Comparison of ENCODE assay signal across 31 cellular contexts in the genomic region with DNA sequence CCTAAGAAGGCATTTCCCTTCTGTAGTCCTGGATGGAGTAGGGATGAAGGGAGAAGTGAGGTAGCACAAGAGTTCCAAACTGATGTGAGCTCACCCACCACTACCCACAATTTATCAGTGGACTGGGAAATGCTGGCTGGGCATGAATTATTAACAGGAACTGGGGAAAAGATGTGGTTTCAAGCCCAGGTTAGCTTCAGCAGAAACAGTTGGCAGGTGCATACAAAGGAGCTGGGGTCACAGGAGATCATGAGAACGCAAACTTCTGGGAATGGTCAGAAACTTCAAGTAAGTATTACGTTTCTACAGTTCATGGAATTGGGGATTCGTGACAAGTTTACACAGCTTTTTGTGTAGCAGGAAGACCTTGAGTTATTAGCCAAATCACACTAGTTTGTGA. TPM values are rescaled to one million over a fixed set of nuclear protein-coding genes. Genes with fewer than 3 reads are reported as not detected.
DNase-seq lines count a peak whose midpoint lies in the region; ATAC-seq and TF ChIP-seq lines count a peak whose summit lies in the region.
"Had no signal": no experiment of that assay in that cellular context is flagged by ENCODE, and none has a peak within 500 bp of the region (broad histone marks: within the 10 kb centered on the region; RNA-seq: fewer than 3 reads in every experiment).

No MANE protein-coding gene starts in this region.

- ATAC-seq in GM19395 (IDR thresholded peaks at IDR 0.05; ENCODE audit: unreplicated experiment) (peak; percentile 40), sciatic nerve (no peak), GM19351 (IDR thresholded peaks at IDR 0.05; ENCODE audit: unreplicated experiment) (no peak)
- no peak for ATAC-seq in naive thymus-derived CD4-positive, alpha-beta T cell
- ATAC-seq: esophagus mucosa; gastroesophageal sphincter; natural killer cell treated with Interleukin-12 subunit alpha and Interleukin-12 subunit beta and Interleukin-15 and Interleukin-18, amount 100 ng/mL, for 72 hours; Panc1; psoas muscle had no signal

- no peaks in the 10 kb centered on the region for H3K27me3 Mint-ChIP-seq in T-helper 1 cell treated with Interleukin-12 subunit alpha and Interleukin-12 subunit beta and Interleukin-4 antibody, amounts not matched to agents 30 μg/mL and 1 μg/mL, for 36 hours (ENCODE audit: low read depth)
- no peaks in the 10 kb centered on the region for H3K27me3 Mint-ChIP-seq in naive thymus-derived CD4-positive, alpha-beta T cell
- H3K27me3 Mint-ChIP-seq: natural killer cell treated with Interleukin-12 subunit alpha and Interleukin-12 subunit beta and Interleukin-15 and Interleukin-18, amount 100 ng/mL, for 72 hours had no signal

- peak; percentile 46; the same call in 1 of the 2 replicates for TF ChIP-seq POLR2A in Raji (IDR thresholded peaks at IDR 0.05; ENCODE audit: insufficient read depth, low read depth, low read length)

- no peaks in the 10 kb centered on the region for H3K9me3 ChIP-seq in naive thymus-derived CD4-positive, alpha-beta T cell (ENCODE audit: control insufficient read depth in 2 of 3, low read length in 3 of 3)
- H3K9me3 ChIP-seq: gastroesophageal sphincter, psoas muscle, uterus had no signal

- peaks cover 12% of the 10 kb centered on the region for H3K36me3 Mint-ChIP-seq in T-helper 1 cell treated with Interleukin-12 subunit alpha and Interleukin-12 subunit beta and Interleukin-4 antibody, amounts not matched to agents 30 μg/mL and 1 μg/mL, for 36 hours (ENCODE audit: low read depth)
- peaks cover 19 to 70% (median 52%) of the 10 kb centered on the region in 5 donors for H3K36me3 Mint-ChIP-seq in naive thymus-derived CD4-positive, alpha-beta T cell

- no peak overlapping the region for H3K27ac Mint-ChIP-seq in T-helper 1 cell treated with Interleukin-12 subunit alpha and Interleukin-12 subunit beta and Interleukin-4 antibody, amounts not matched to agents 30 μg/mL and 1 μg/mL, for 36 hours
- peak overlapping the region in 4 of 9 donors; percentile 19 to 46 (median 38) for H3K27ac Mint-ChIP-seq in naive thymus-derived CD4-positive, alpha-beta T cell
- H3K27ac Mint-ChIP-seq: natural killer cell treated with Interleukin-12 subunit alpha and Interleukin-12 subunit beta and Interleukin-15 and Interleukin-18, amount 100 ng/mL, for 72 hours had no signal

- CTCF ChIA-PET in naive thymus-derived CD4-positive, alpha-beta T cell (lab: Charles Lee), result no interaction called here

- H3K4me1 ChIP-seq in naive thymus-derived CD4-positive, alpha-beta T cell (ENCODE audit: control insufficient read depth in 2 of 2, insufficient read depth in 2 of 2, low read length in 2 of 2), result peaks cover 4 to 28% of the 10 kb centered on the region in 2 donors
- H3K4me1 ChIP-seq: uterus had no signal

- intact Hi-C loops in naive thymus-derived CD4-positive, alpha-beta T cell (cut with micrococcal nuclease), result loop anchor here (10.0 kb wide), 3 partner anchors 220 to 1940 kb away; partner anchors contain the start of genes RBM45 (in 1 of the 2), SESTD1 (in 1 of the 2) and UBE2E3 (in 1 of the 2)
- intact Hi-C loops in sciatic nerve (cut with DNase I), result no loop called here

- no peak overlapping the region for H3K4me3 ChIP-seq in naive thymus-derived CD4-positive, alpha-beta T cell (ENCODE audit: low read length)
- H3K4me3 ChIP-seq: BLaER1 treated with 17β-estradiol and CSF1 and Interleukin-3, amounts not matched to agents 10 nM and 100 nM; gastroesophageal sphincter; GM23248; psoas muscle; uterus had no signal

- DNase-seq in T-helper 1 cell, result no peak
- DNase-seq in naive thymus-derived CD4-positive, alpha-beta T cell, result no peak
- DNase-seq in COLO829 (ENCODE audit: low spot score), result no peak
- DNase-seq in sciatic nerve (ENCODE audit: low spot score), result no peak
- DNase-seq: activated CD4-positive, alpha-beta T cell treated with anti-CD3 and anti-CD28 coated beads for 48 hours; activated CD8-positive, alpha-beta memory T cell treated with anti-CD3 and anti-CD28 coated beads, Interleukin-2, amount 50 U/mL, for 48 hours; activated gamma-delta T cell treated with Interleukin-2 at 50 U/mL for 16 hours; aorta; cerebellar nuclear complex; effector CD4-positive, alpha-beta T cell; GF-D8; GM23248; kidney glomerular epithelial cell; mesenchymal stem cell; NCI-H1436 treated with DMSO at 0.1 percent for 48 hours; NCI-H2171 treated with DMSO at 0.1 percent for 48 hours; NCI-H748 treated with DMSO at 0.1 percent for 48 hours; psoas muscle; small intestine; stimulated activated CD4-positive, alpha-beta T cell treated with anti-CD3 and anti-CD28 coated beads, Interleukin-4, amount 100 ng/mL, for 4 hours; uterus had no signal

- H3K9me3 Mint-ChIP-seq in T-helper 1 cell treated with Interleukin-12 subunit alpha and Interleukin-12 subunit beta and Interleukin-4 antibody, amounts not matched to agents 30 μg/mL and 1 μg/mL, for 36 hours, result peaks cover 9% of the 10 kb centered on the region
- peaks cover 0 to 31% (median 9%) of the 10 kb centered on the region in 11 donors for H3K9me3 Mint-ChIP-seq in naive thymus-derived CD4-positive, alpha-beta T cell

- no peak overlapping the region for H3K27ac ChIP-seq in naive thymus-derived CD4-positive, alpha-beta T cell (ENCODE audit: low read depth, low read length)
- H3K27ac ChIP-seq: BLaER1 treated with 17β-estradiol and CSF1 and Interleukin-3, amounts not matched to agents 10 nM and 100 nM; gastroesophageal sphincter; GM23248; psoas muscle; uterus had no signal

- POLR2A ChIA-PET in naive thymus-derived CD4-positive, alpha-beta T cell (lab: Charles Lee), result interaction anchor here (0.9 to 1.7 kb wide), 2 partner anchors 10 to 12 kb away, joined by 3 read pairs; no protein-coding TSS in a partner anchor

- H3K36me3 ChIP-seq in naive thymus-derived CD4-positive, alpha-beta T cell (ENCODE audit: control insufficient read depth in 2 of 3, insufficient read depth in 3 of 3, low read length in 3 of 3), result peaks cover 0 to 7% (median 0%) of the 10 kb centered on the region in 3 experiments
- H3K36me3 ChIP-seq: BLaER1 treated with 17β-estradiol and CSF1 and Interleukin-3, amounts not matched to agents 10 nM and 100 nM; gastroesophageal sphincter; uterus had no signal

- H3K4me1 Mint-ChIP-seq in T-helper 1 cell treated with Interleukin-12 subunit alpha and Interleukin-12 subunit beta and Interleukin-4 antibody, amounts not matched to agents 30 μg/mL and 1 μg/mL, for 36 hours (ENCODE audit: low read depth), result peaks cover 33% of the 10 kb centered on the region
- peaks cover 23 to 90% (median 67%) of the 10 kb centered on the region in 7 donors for H3K4me1 Mint-ChIP-seq in naive thymus-derived CD4-positive, alpha-beta T cell

- peak overlapping the region; percentile 10 for H3K4me3 Mint-ChIP-seq in T-helper 1 cell treated with Interleukin-12 subunit alpha and Interleukin-12 subunit beta and Interleukin-4 antibody, amounts not matched to agents 30 μg/mL and 1 μg/mL, for 36 hours
- H3K4me3 Mint-ChIP-seq in naive thymus-derived CD4-positive, alpha-beta T cell, result peak overlapping the region in 9 of 10 donors; percentile 16 to 67 (median 34)
- H3K4me3 Mint-ChIP-seq: natural killer cell treated with Interleukin-12 subunit alpha and Interleukin-12 subunit beta and Interleukin-15 and Interleukin-18, amount 100 ng/mL, for 72 hours had no signal

- H3K27me3 ChIP-seq in naive thymus-derived CD4-positive, alpha-beta T cell (ENCODE audit: control insufficient read depth in 2 of 2, insufficient read depth in 2 of 2, low read length in 2 of 2), result no peaks in the 10 kb centered on the region
- H3K27me3 ChIP-seq: BLaER1 treated with 17β-estradiol and CSF1 and Interleukin-3, amounts not matched to agents 10 nM and 100 nM; gastroesophageal sphincter; uterus had no signal

RNA-seq across cellular contexts. Expression of gene CCDC141, which starts 5.4 kb away (rescaled TPM):
- 10 to 100 TPM; 11.6 to 39.2 (median 35.1) TPM for total RNA-seq in naive thymus-derived CD4-positive, alpha-beta T cell
- 10 to 100 TPM in 1 of 2 donors, 1 to 10 TPM in 1; 8.2 to 16.7 TPM for polyA plus RNA-seq in naive thymus-derived CD4-positive, alpha-beta T cell
- total RNA-seq in sciatic nerve, result 12.3 TPM
- total RNA-seq: GM23248, SK-MEL-5 had no signal
- polyA plus RNA-seq: GM23248 had no signal
